In genomic region chr3:194621947-194622346, GRCh38 we compare ENCODE assay signal across 2 cellular contexts.
TF ChIP-seq lines count a peak whose summit lies in the region.

No MANE protein-coding gene starts in this region.

TF ChIP-seq in HepG2, 621 proteins besides CTCF, POLR2A, EP300 and RAD21:
- TF ChIP-seq ZSCAN25 (CRISPR knock-in tag; IDR thresholded peaks at IDR 0.05) (no peak), KDM2A (CRISPR knock-in tag; IDR thresholded peaks at IDR 0.05; ENCODE audit: borderline replicate concordance, low read depth) (no peak), ZNF616 (CRISPR knock-in tag; IDR thresholded peaks at IDR 0.05; ENCODE audit: low read depth) (no peak)
- TF ChIP-seq, protein P1, sequence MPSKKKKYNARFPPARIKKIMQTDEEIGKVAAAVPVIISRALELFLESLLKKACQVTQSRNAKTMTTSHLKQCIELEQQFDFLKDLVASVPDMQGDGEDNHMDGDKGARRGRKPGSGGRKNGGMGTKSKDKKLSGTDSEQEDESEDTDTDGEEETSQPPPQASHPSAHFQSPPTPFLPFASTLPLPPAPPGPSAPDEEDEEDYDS (CRISPR knock-in tag; IDR thresholded peaks at IDR 0.05), result no peak
- TF ChIP-seq, protein P2, sequence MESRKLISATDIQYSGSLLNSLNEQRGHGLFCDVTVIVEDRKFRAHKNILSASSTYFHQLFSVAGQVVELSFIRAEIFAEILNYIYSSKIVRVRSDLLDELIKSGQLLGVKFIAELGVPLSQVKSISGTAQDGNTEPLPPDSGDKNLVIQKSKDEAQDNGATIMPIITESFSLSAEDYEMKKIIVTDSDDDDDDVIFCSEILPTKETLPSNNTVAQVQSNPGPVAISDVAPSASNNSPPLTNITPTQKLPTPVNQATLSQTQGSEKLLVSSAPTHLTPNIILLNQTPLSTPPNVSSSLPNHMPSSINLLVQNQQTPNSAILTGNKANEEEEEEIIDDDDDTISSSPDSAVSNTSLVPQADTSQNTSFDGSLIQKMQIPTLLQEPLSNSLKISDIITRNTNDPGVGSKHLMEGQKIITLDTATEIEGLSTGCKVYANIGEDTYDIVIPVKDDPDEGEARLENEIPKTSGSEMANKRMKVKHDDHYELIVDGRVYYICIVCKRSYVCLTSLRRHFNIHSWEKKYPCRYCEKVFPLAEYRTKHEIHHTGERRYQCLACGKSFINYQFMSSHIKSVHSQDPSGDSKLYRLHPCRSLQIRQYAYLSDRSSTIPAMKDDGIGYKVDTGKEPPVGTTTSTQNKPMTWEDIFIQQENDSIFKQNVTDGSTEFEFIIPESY (CRISPR knock-in tag; IDR thresholded peaks at IDR 0.05), result no peak

TF ChIP-seq in GM23338, 12 proteins besides CTCF, POLR2A, EP300 and RAD21:
- TF ChIP-seq NANOG (IDR thresholded peaks at IDR 0.05; ENCODE audit: borderline replicate concordance) (no peak), EZH2 (IDR thresholded peaks at IDR 0.05; ENCODE audit: low read depth, unreplicated experiment) (no peak), POLR2AphosphoS5 (IDR thresholded peaks at IDR 0.05; ENCODE audit: low read depth) (no peak), STAT1 (IDR thresholded peaks at IDR 0.05; ENCODE audit: unreplicated experiment) (no peak), JUNB (IDR thresholded peaks at IDR 0.05; ENCODE audit: unreplicated experiment) (no peak), CREB1 (CRISPR knock-in tag; IDR thresholded peaks at IDR 0.05; ENCODE audit: low read depth) (no peak), ZNF114 (CRISPR knock-in tag; IDR thresholded peaks at IDR 0.05) (no peak), ZNF331 (CRISPR knock-in tag; IDR thresholded peaks at IDR 0.05; ENCODE audit: low read depth) (no peak), ZNF462 (CRISPR knock-in tag; IDR thresholded peaks at IDR 0.05) (no peak), EZH2phosphoT487 (IDR thresholded peaks at IDR 0.05; ENCODE audit: unreplicated experiment) (no peak), REST (IDR thresholded peaks at IDR 0.05; ENCODE audit: unreplicated experiment) (no peak)
- TF ChIP-seq, protein P3, sequence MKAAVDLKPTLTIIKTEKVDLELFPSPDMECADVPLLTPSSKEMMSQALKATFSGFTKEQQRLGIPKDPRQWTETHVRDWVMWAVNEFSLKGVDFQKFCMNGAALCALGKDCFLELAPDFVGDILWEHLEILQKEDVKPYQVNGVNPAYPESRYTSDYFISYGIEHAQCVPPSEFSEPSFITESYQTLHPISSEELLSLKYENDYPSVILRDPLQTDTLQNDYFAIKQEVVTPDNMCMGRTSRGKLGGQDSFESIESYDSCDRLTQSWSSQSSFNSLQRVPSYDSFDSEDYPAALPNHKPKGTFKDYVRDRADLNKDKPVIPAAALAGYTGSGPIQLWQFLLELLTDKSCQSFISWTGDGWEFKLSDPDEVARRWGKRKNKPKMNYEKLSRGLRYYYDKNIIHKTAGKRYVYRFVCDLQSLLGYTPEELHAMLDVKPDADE (IDR thresholded peaks at IDR 0.05), result no peak
TF ChIP-seq in GM23338: peak in this region for 0.
